ENCODE assay signal across 9 cellular contexts in genomic region chr1:207848234-207848633, GRCh38.
DNase-seq lines count a peak whose midpoint lies in the region; ATAC-seq and TF ChIP-seq lines count a peak whose summit lies in the region.
"Had no signal": no experiment of that assay in that cellular context is flagged by ENCODE, and none has a peak within 500 bp of the region (broad histone marks: within the 10 kb centered on the region; RNA-seq: fewer than 3 reads in every experiment).

No MANE protein-coding gene starts in this region.

- no peaks in the 10 kb centered on the region for H3K9me3 ChIP-seq in hepatocyte (ENCODE audit: low read depth)
- no peaks in the 10 kb centered on the region for H3K9me3 ChIP-seq in stomach
- H3K9me3 ChIP-seq: SJSA1 had no signal

- H3K4me3 Mint-ChIP-seq in activated naive CD4-positive, alpha-beta T cell treated with anti-CD3 and anti-CD28 coated beads, Interleukin-2, amount 10 ng/mL, durations not matched to agents 7 days and 5 days, result peak overlapping the region; percentile 13

- H3K27ac Mint-ChIP-seq in activated naive CD4-positive, alpha-beta T cell treated with anti-CD3 and anti-CD28 coated beads, Interleukin-2, amount 10 ng/mL, durations not matched to agents 7 days and 5 days, result peak overlapping the region; percentile 72

- ATAC-seq in GM21360 (IDR thresholded peaks at IDR 0.05; ENCODE audit: unreplicated experiment), result no peak

- peaks cover 53% of the 10 kb centered on the region for H3K36me3 Mint-ChIP-seq in activated naive CD4-positive, alpha-beta T cell treated with anti-CD3 and anti-CD28 coated beads, Interleukin-2, amount 10 ng/mL, durations not matched to agents 7 days and 5 days

- no peak for TF ChIP-seq EP300 in stomach (IDR thresholded peaks at IDR 0.05)

- WGBS in hepatocyte (ENCODE audit: low lambda C conversion rate, missing lambda C conversion rate), result 62% methylated on average over 5 of the region's 5 CpGs
- WGBS in stomach, 5 donors, result 10 to 46% (median 21%) methylated on average over 5 of the region's 5 CpGs

- H3K9me3 Mint-ChIP-seq in activated naive CD4-positive, alpha-beta T cell treated with anti-CD3 and anti-CD28 coated beads, Interleukin-2, amount 10 ng/mL, durations not matched to agents 7 days and 5 days, result no peaks in the 10 kb centered on the region

- no peaks in the 10 kb centered on the region for H3K36me3 ChIP-seq in hepatocyte (replicated peaks; ENCODE audit: insufficient read depth, low read depth)
- peaks cover 5 to 27% (median 10%) of the 10 kb centered on the region in 4 donors for H3K36me3 ChIP-seq in stomach
- H3K36me3 ChIP-seq: SJSA1 had no signal

- TF ChIP-seq CTCF in hepatocyte (IDR thresholded peaks at IDR 0.05; ENCODE audit: poor library complexity) (no peak), stomach (IDR thresholded peaks at IDR 0.05) (no peak)

- H2AFZ ChIP-seq in hepatocyte, result no peak overlapping the region

- H3K4me2 ChIP-seq in hepatocyte, result peak overlapping the region; percentile 30

- no peaks in the 10 kb centered on the region for H3K27me3 ChIP-seq in hepatocyte
- H3K27me3 ChIP-seq in stomach, result no peaks in the 10 kb centered on the region
- H3K27me3 ChIP-seq: SJSA1 had no signal

- no peaks in the 10 kb centered on the region for H3K9me2 ChIP-seq in hepatocyte (replicated peaks; ENCODE audit: insufficient read depth)

- DNase-seq in NCI-H510A treated with DMSO at 0.1 percent for 48 hours (lab: John Stamatoyannopoulos, UW) (peak; percentile 44), NCI-H510A (lab: John Stamatoyannopoulos, UW) (no peak), M059J (ENCODE audit: low read depth) (peak; percentile 86), hepatocyte (ENCODE audit: low spot score) (peak; percentile 71), stomach (peak; percentile 73), GOT3 (lab: John Stamatoyannopoulos, UW) (no peak)
- peak; percentile 53 for DNase-seq in activated naive CD4-positive, alpha-beta T cell treated with anti-CD3 and anti-CD28 coated beads, Interleukin-2, amount 10 ng/mL, durations not matched to agents 7 days and 5 days

- no peak overlapping the region for H3K4me3 ChIP-seq in hepatocyte
- no peak overlapping the region for H3K4me3 ChIP-seq in stomach
- H3K4me3 ChIP-seq: SJSA1 had no signal

- peaks cover 45% of the 10 kb centered on the region for H3K4me1 Mint-ChIP-seq in activated naive CD4-positive, alpha-beta T cell treated with anti-CD3 and anti-CD28 coated beads, Interleukin-2, amount 10 ng/mL, durations not matched to agents 7 days and 5 days

- intact Hi-C loops in stomach (cut with DNase I; ENCODE audit: low total_unique reads), result no loop called here

- H4K20me1 ChIP-seq in hepatocyte (ENCODE audit: insufficient read depth, poor library complexity, severe bottlenecking), result no peaks in the 10 kb centered on the region

- peaks cover 6% of the 10 kb centered on the region for H3K79me2 ChIP-seq in hepatocyte

- H3K27ac ChIP-seq in hepatocyte (peak overlapping the region; percentile 87), stomach (peak overlapping the region; percentile 50 to 79 (median 64))
- H3K27ac ChIP-seq: SJSA1 had no signal

- H3K4me1 ChIP-seq in hepatocyte (ENCODE audit: insufficient read depth) (peaks cover 9% of the 10 kb centered on the region), stomach (peaks cover 42 to 95% (median 71%) of the 10 kb centered on the region in 4 donors)

- H3K27me3 Mint-ChIP-seq in activated naive CD4-positive, alpha-beta T cell treated with anti-CD3 and anti-CD28 coated beads, Interleukin-2, amount 10 ng/mL, durations not matched to agents 7 days and 5 days, result no peaks in the 10 kb centered on the region

- CTCF ChIA-PET in activated naive CD4-positive, alpha-beta T cell treated with anti-CD3 and anti-CD28 coated beads, Interleukin-2, amount 10 ng/mL, durations not matched to agents 7 days and 5 days (lab: Charles Lee), result interaction anchor here (0.6 to 2.3 kb wide), 3 partner anchors 9 to 21 kb away, joined by 3 to 10 read pairs (median 4); no protein-coding TSS in a partner anchor

- no peak for TF ChIP-seq POLR2A in stomach (IDR thresholded peaks at IDR 0.05)

Comparison
In these comparisons a context has a peak if more than half of its experiments do, and no peak if none do; other contexts are left out.
1. DNase-seq: peak in NCI-H510A treated with DMSO at 0.1 percent for 48 hours (single experiment), M059J (single experiment), activated naive CD4-positive, alpha-beta T cell treated with anti-CD3 and anti-CD28 coated beads, Interleukin-2, amount 10 ng/mL, durations not matched to agents 7 days and 5 days (single experiment), hepatocyte (single experiment) and stomach (single experiment); none in NCI-H510A (single experiment) and GOT3 (single experiment).